ENCODE assay signal across 22 cellular contexts in genomic region chr5:172211676-172212075, GRCh38. TPM values are rescaled to one million over a fixed set of nuclear protein-coding genes. Genes with fewer than 3 reads are reported as not detected.
DNase-seq lines count a peak whose midpoint lies in the region; ATAC-seq and TF ChIP-seq lines count a peak whose summit lies in the region.
"Had no signal": no experiment of that assay in that cellular context is flagged by ENCODE, and none has a peak within 500 bp of the region (broad histone marks: within the 10 kb centered on the region; RNA-seq: fewer than 3 reads in every experiment).

No MANE protein-coding gene starts in this region.

- TF ChIP-seq CTCF in nephron (IDR thresholded peaks at IDR 0.05; ENCODE audit: unreplicated experiment in 3 of 3) = no peak

- H3K4me3 Mint-ChIP-seq in T-helper 17 cell (no peak overlapping the region), nephron (no peak overlapping the region)
- H3K4me3 Mint-ChIP-seq in stimulated activated naive B cell treated with anti-CD40 and anti-IgM and Interleukin-4, amounts not matched to agents 10 μg/mL and 1 μg/mL and 100 μg/mL, for 72 hours = no peak overlapping the region
- H3K4me3 Mint-ChIP-seq: CD14-positive monocyte; CD4-positive, alpha-beta T cell; HFFc6 had no signal

- H3K27me3 Mint-ChIP-seq in T-helper 17 cell = no peaks in the 10 kb centered on the region
- H3K27me3 Mint-ChIP-seq in nephron (ENCODE audit: low read depth) = no peaks in the 10 kb centered on the region
- H3K27me3 Mint-ChIP-seq in stimulated activated naive B cell treated with anti-CD40 and anti-IgM and Interleukin-4, amounts not matched to agents 10 μg/mL and 1 μg/mL and 100 μg/mL, for 72 hours = no peaks in the 10 kb centered on the region
- H3K27me3 Mint-ChIP-seq: CD4-positive, alpha-beta T cell had no signal

- H3K27ac Mint-ChIP-seq in T-helper 17 cell (peak overlapping the region; percentile 19), nephron (peak overlapping the region in 2 of 3 experiments; percentile 11 to 12)
- H3K27ac Mint-ChIP-seq in stimulated activated naive B cell treated with anti-CD40 and anti-IgM and Interleukin-4, amounts not matched to agents 10 μg/mL and 1 μg/mL and 100 μg/mL, for 72 hours = peak overlapping the region; percentile 11
- H3K27ac Mint-ChIP-seq: CD14-positive monocyte; CD4-positive, alpha-beta T cell; HFFc6 had no signal

- peaks cover 14% of the 10 kb centered on the region for H3K4me1 Mint-ChIP-seq in T-helper 17 cell
- H3K4me1 Mint-ChIP-seq in nephron = no peaks in the 10 kb centered on the region
- H3K4me1 Mint-ChIP-seq in stimulated activated naive B cell treated with anti-CD40 and anti-IgM and Interleukin-4, amounts not matched to agents 10 μg/mL and 1 μg/mL and 100 μg/mL, for 72 hours = peaks cover 0 to 21% of the 10 kb centered on the region in 2 donors

- no peaks in the 10 kb centered on the region for H3K9me3 ChIP-seq in T-helper 17 cell (ENCODE audit: control insufficient read depth, low read length, poor library complexity, severe bottlenecking)
- H3K9me3 ChIP-seq: A549, BE2C, HAP-1 had no signal

- H3K36me3 Mint-ChIP-seq in T-helper 17 cell (ENCODE audit: low read depth) (peaks cover 7% of the 10 kb centered on the region), nephron (ENCODE audit: low read depth) (peaks cover 79% of the 10 kb centered on the region)
- peaks cover 32 to 47% of the 10 kb centered on the region in 2 donors for H3K36me3 Mint-ChIP-seq in stimulated activated naive B cell treated with anti-CD40 and anti-IgM and Interleukin-4, amounts not matched to agents 10 μg/mL and 1 μg/mL and 100 μg/mL, for 72 hours

- H3K9me3 Mint-ChIP-seq in nephron = no peaks in the 10 kb centered on the region
- no peaks in the 10 kb centered on the region for H3K9me3 Mint-ChIP-seq in stimulated activated naive B cell treated with anti-CD40 and anti-IgM and Interleukin-4, amounts not matched to agents 10 μg/mL and 1 μg/mL and 100 μg/mL, for 72 hours
- H3K9me3 Mint-ChIP-seq: CD14-positive monocyte; CD4-positive, alpha-beta T cell; HFFc6 had no signal

- no peak for DNase-seq in T-helper 17 cell
- DNase-seq in cerebellum (ENCODE audit: low spot score) = peak; percentile 31
- no peak for DNase-seq in stimulated activated naive B cell treated with anti-CD40 and anti-IgM and Interleukin-4, amounts not matched to agents 10 μg/mL and 1 μg/mL and 100 μg/mL, for 72 hours
- DNase-seq in activated CD4-positive, alpha-beta T cell treated with anti-CD3 and anti-CD28 coated beads for 48 hours = no peak
- DNase-seq: 8988T; ACHN; AML-193; BE2C; Calu3; CD4-positive, alpha-beta T cell; COR-L47; DMS53; DMS79 treated with DMSO at 0.1 percent for 48 hours; GOT3; HFFc6 had no signal

- ATAC-seq in T-helper 17 cell = no peak
- no peak for ATAC-seq in stimulated activated naive B cell treated with anti-CD40 and anti-IgM and Interleukin-4, amounts not matched to agents 10 μg/mL and 1 μg/mL and 100 μg/mL, for 72 hours (replicated peaks)
- ATAC-seq in HG02759 (IDR thresholded peaks at IDR 0.05; ENCODE audit: unreplicated experiment) = no peak
- no peak for ATAC-seq in HG03442 (IDR thresholded peaks at IDR 0.05; ENCODE audit: unreplicated experiment)
- ATAC-seq: A549 had no signal

RNA-seq across cellular contexts. Expression of gene EFCAB9, which starts 17.7 kb away (rescaled TPM):
- total RNA-seq in T-helper 17 cell (not detected), cerebellum (not detected)
- total RNA-seq: Calu3; CD4-positive, alpha-beta T cell; Daoy; HFFc6 had no signal

RNA-seq across cellular contexts. Expression of gene STK10, which starts 23.7 kb away (rescaled TPM):
- total RNA-seq in T-helper 17 cell (100 to 1,000 TPM; 403 to 408 TPM), cerebellum (19.1 TPM)

Comparison
In these comparisons a context has a peak if more than half of its experiments do, and no peak if none do; other contexts are left out.
1. RNA of gene STK10, which starts 23.7 kb away (total RNA-seq): 403 to 408 TPM in T-helper 17 cell; 19.1 TPM in cerebellum (single experiment); every median in the first group is over 10 times any median in the second.
2. Peak in every context shown above with its lines, with median percentiles within 50 percentile points of each other: H3K27ac Mint-ChIP-seq.